Comparison of ENCODE assay signal across 8 cellular contexts in the genomic region with DNA sequence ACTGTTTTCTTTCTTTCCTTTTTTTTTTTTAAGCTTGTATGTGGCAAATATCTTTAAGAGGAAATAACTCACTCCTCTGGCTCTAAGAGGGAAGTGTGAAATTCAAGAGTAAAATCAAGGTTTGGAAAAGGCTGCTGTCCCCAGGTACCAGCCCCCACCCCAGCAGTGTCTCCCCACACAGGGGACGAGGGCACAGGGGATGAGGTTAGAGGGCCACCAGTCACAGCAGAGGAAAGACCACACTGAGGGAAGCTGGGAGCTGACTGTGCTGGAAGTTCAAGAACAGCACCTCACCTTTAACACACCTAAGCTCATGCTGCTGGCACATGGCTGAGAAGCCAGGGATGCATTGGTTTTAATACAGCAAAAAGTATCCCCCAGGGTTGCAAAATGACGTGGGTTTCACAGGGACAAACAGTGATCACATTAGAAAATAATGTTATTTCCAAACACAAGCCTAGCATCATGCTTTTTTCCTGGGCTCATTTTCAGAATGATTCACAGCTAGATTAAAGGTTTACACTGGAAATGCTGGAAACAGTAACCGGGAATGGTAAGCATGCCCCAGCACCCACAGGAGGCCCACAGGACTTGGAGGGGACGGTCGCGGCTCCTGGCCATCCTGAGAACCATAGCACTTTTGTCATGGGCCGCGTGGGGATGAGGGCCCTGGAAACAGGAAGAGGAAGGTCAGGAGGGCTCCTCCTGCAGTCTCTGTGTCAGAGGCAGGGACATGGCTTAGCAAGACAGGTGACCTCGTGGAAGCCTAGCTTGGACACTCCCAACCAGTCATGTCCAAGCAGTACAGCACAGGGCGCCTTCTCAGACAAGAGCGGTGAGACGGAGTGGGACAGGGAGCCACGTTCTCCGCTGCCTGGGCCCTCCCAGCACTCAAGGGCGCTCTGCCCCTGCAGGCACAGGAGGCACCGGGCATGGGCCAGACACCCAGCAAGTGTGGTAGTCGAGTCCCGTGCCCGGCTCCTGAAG. TPM values are rescaled to one million over a fixed set of nuclear protein-coding genes. Genes with fewer than 3 reads are reported as not detected.
DNase-seq lines count a peak whose midpoint lies in the region; ATAC-seq and TF ChIP-seq lines count a peak whose summit lies in the region.

No MANE protein-coding gene starts in this region.

- no TSS peak for BruUV-seq in PC-3 (replicated peaks; lab: Mats Ljungman, UMichigan)

- CTCF ChIA-PET in PC-3 (lab: Charles Lee), result interaction anchor here (0.6 kb wide), 1 partner anchor 37 kb away, joined by 6 read pairs; no protein-coding TSS in a partner anchor
- CTCF ChIA-PET in GM10248 (lab: Yijun Ruan, JAX), result interaction anchor here (1.2 to 1.5 kb wide), 2 partner anchors 11 to 14 kb away, joined by 3 read pairs; no protein-coding TSS in a partner anchor

- H3K27me3 ChIP-seq in PC-3 (ENCODE audit: low read length) (no peaks in the 10 kb centered on the region), fibroblast of lung (ENCODE audit: control insufficient read depth, insufficient read depth, low read length) (no peaks in the 10 kb centered on the region)

- H4K20me1 ChIP-seq in PC-3 (ENCODE audit: low read length), result peaks cover 12% of the 10 kb centered on the region
- peaks cover 6% of the 10 kb centered on the region for H4K20me1 ChIP-seq in fibroblast of lung (ENCODE audit: control insufficient read depth, extremely low read depth, insufficient read depth, low read length)

- H3K9me2 ChIP-seq in PC-3 (replicated peaks; ENCODE audit: low read length), result no peaks in the 10 kb centered on the region

- H3K36me3 ChIP-seq in PC-3 (ENCODE audit: low read depth, low read length), result peaks cover 58% of the 10 kb centered on the region
- peaks cover 28% of the 10 kb centered on the region for H3K36me3 ChIP-seq in fibroblast of lung (ENCODE audit: control insufficient read depth, insufficient read depth, low read length)

- peak; percentile 40 for ATAC-seq in PC-3
- ATAC-seq in omental fat pad (ENCODE audit: low FRiP score), result no peak
- no peak for ATAC-seq in HG02588 (IDR thresholded peaks at IDR 0.05; ENCODE audit: unreplicated experiment)

- DNase-seq in CD1c-positive myeloid dendritic cell (ENCODE audit: extremely low spot score), result peak; percentile 49
- peak; percentile 87 for DNase-seq in PC-3
- peak; percentile 70 to 83 for DNase-seq in fibroblast of lung (ENCODE audit: low read depth in 2 of 2)
- peak; percentile 16 for DNase-seq in omental fat pad (ENCODE audit: low spot score)
- no peak for DNase-seq in Ammon's horn (ENCODE audit: low spot score)
- DNase-seq in anterior cingulate cortex (lab: John Stamatoyannopoulos, UW), result no peak
- no peak for DNase-seq in GM10248 (ENCODE audit: extremely low spot score)

- POLR2A ChIA-PET in PC-3 (lab: Charles Lee; ENCODE audit: unreplicated experiment), result interaction anchor here (0.6 kb wide), 2 partner anchors 26 to 39 kb away, joined by 3 read pairs; no protein-coding TSS in a partner anchor
- POLR2A ChIA-PET in GM10248 (lab: Yijun Ruan, JAX), result no interaction called here

- peak overlapping the region; percentile 88 for H3K9ac ChIP-seq in PC-3 (ENCODE audit: low read length)
- peak overlapping the region; percentile 59 for H3K9ac ChIP-seq in fibroblast of lung (ENCODE audit: insufficient read depth, low read length)

- TF ChIP-seq CTCF in PC-3 (conservative IDR thresholded peaks at IDR 0.05; ENCODE audit: low read depth, low read length) (no peak), fibroblast of lung (conservative IDR thresholded peaks at IDR 0.05 in 1 of 2, IDR thresholded peaks at IDR 0.05 in 1 of 2; ENCODE audit: low read depth in 1 of 2, low read length in 2 of 2) (no peak), omental fat pad (IDR thresholded peaks at IDR 0.05) (no peak), GM10248 (IDR thresholded peaks at IDR 0.05; ENCODE audit: control extremely low read depth, extremely low read depth, low read depth, missing control alignments) (no peak)

- H3K4me3 ChIP-seq in PC-3 (ENCODE audit: low read length), result peak overlapping the region; percentile 21; the same call in 1 of the 2 replicates
- no peak overlapping the region for H3K4me3 ChIP-seq in fibroblast of lung (replicated peaks in 1 of 4; ENCODE audit: control extremely low read depth in 1 of 4, insufficient read depth in 1 of 4, low read depth in 3 of 4, low read length in 4 of 4)

- H3K27ac ChIP-seq in PC-3 (ENCODE audit: low read length) (peak overlapping the region; percentile 97), fibroblast of lung (ENCODE audit: insufficient read depth, low read length) (peak overlapping the region; percentile 95)

- H3F3A ChIP-seq in PC-3 (ENCODE audit: low read length, unreplicated experiment), result peaks cover 13% of the 10 kb centered on the region

- peaks cover 90% of the 10 kb centered on the region for H3K79me2 ChIP-seq in PC-3 (ENCODE audit: low read length)
- peaks cover 79% of the 10 kb centered on the region for H3K79me2 ChIP-seq in fibroblast of lung (ENCODE audit: control insufficient read depth, insufficient read depth, low read length)

- H3K9me3 ChIP-seq in PC-3 (ENCODE audit: low read length) (no peaks in the 10 kb centered on the region), fibroblast of lung (ENCODE audit: control insufficient read depth, insufficient read depth, low read depth, low read length) (no peaks in the 10 kb centered on the region)

- peaks cover 83% of the 10 kb centered on the region for H3K4me1 ChIP-seq in PC-3 (ENCODE audit: insufficient read depth, low read length)
- H3K4me1 ChIP-seq in fibroblast of lung (ENCODE audit: control insufficient read depth, extremely low read depth, insufficient read depth, low read length), result peaks cover 33% of the 10 kb centered on the region

- intact Hi-C loops in PC-3 (cut with micrococcal nuclease), result loop anchor here (2.0 kb wide), 2 partner anchors 84 to 124 kb away; no protein-coding TSS in a partner anchor

- H2AFZ ChIP-seq in PC-3 (ENCODE audit: low read length) (no peak overlapping the region), fibroblast of lung (ENCODE audit: low read length) (no peak overlapping the region)

- H3K4me2 ChIP-seq in PC-3 (ENCODE audit: low read length) (peak overlapping the region; percentile 72), fibroblast of lung (ENCODE audit: extremely low read depth, insufficient read depth, low read length) (peak overlapping the region; percentile 85)

RNA-seq across cellular contexts. Expression of gene LPCAT1, which starts 6.9 kb away (rescaled TPM):
- 121 and 144 TPM in 2 replicates for total RNA-seq in PC-3 (2014; rRNA removed)
- 62.1 and 65.2 TPM in 2 replicates for total RNA-seq in fibroblast of lung
- 50.8 and 90.7 TPM in 2 replicates for polyA plus RNA-seq in fibroblast of lung
- 31.1 and 50.1 TPM in 2 replicates for polyA plus RNA-seq in fibroblast of lung (2012)
- 15.9 and 36.0 TPM in 2 replicates for polyA minus RNA-seq in fibroblast of lung (ENCODE audit: low replicate concordance)
- total RNA-seq in omental fat pad, result 10 to 100 TPM; 22.3 to 37.1 (median 34.5) TPM

Comparison
In these comparisons a context has a peak if more than half of its experiments do, and no peak if none do; other contexts are left out.
1. DNase-seq: peak in CD1c-positive myeloid dendritic cell (single experiment), PC-3 (single experiment), fibroblast of lung (2 of 2) and omental fat pad (single experiment); none in Ammon's horn (single experiment), anterior cingulate cortex (0 of 58) and GM10248 (single experiment).